ENCODE assay signal across 1 cellular context in the genomic region with DNA sequence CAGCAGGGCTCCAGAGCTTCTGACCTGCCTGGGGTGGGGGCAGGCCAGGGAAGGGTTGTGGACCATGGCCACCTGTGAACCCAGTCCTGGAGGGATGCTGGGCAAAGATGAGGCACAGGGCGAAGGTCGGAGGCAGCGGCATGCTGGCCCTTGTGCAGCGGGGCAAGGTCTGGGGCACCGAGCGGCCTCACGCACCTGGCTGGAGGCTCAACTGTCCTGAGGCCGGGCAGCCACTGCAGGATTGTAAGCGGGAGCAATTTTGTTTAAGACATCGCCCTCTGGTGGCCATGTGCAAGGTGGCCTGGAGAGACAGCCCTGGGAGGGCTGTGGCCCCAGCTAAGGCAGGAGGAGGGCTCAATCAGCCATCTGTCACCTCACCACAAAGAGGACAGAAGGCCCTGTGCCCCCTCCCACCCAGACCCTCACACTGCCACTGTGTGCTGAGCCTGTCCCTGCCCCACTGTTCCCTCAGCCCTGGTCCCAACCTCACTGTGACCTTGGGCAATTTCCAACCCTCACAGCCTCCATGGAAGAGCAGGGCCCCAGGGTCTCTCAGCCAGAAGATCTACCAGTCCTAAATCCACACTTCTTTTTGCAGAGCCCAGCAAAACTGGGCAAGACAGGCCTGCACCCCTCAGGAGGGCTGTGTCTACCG.
TF ChIP-seq lines count a peak whose summit lies in the region.

No MANE protein-coding gene starts in this region.

TF ChIP-seq in Ishikawa, 13 proteins besides CTCF, POLR2A, EP300 and RAD21 (continued from another document):
- TF ChIP-seq, protein P1, sequence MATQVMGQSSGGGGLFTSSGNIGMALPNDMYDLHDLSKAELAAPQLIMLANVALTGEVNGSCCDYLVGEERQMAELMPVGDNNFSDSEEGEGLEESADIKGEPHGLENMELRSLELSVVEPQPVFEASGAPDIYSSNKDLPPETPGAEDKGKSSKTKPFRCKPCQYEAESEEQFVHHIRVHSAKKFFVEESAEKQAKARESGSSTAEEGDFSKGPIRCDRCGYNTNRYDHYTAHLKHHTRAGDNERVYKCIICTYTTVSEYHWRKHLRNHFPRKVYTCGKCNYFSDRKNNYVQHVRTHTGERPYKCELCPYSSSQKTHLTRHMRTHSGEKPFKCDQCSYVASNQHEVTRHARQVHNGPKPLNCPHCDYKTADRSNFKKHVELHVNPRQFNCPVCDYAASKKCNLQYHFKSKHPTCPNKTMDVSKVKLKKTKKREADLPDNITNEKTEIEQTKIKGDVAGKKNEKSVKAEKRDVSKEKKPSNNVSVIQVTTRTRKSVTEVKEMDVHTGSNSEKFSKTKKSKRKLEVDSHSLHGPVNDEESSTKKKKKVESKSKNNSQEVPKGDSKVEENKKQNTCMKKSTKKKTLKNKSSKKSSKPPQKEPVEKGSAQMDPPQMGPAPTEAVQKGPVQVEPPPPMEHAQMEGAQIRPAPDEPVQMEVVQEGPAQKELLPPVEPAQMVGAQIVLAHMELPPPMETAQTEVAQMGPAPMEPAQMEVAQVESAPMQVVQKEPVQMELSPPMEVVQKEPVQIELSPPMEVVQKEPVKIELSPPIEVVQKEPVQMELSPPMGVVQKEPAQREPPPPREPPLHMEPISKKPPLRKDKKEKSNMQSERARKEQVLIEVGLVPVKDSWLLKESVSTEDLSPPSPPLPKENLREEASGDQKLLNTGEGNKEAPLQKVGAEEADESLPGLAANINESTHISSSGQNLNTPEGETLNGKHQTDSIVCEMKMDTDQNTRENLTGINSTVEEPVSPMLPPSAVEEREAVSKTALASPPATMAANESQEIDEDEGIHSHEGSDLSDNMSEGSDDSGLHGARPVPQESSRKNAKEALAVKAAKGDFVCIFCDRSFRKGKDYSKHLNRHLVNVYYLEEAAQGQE (IDR thresholded peaks at IDR 0.05; ENCODE audit: low read depth), result no peak
- TF ChIP-seq FOXM1 (IDR thresholded peaks at IDR 0.05; ENCODE audit: borderline replicate concordance, low read depth) (no peak), CEBPB (IDR thresholded peaks at IDR 0.05) (no peak), EGR1 (IDR thresholded peaks at IDR 0.05) (no peak), TCF12 (IDR thresholded peaks at IDR 0.05; ENCODE audit: low read depth) (no peak), NFIC (IDR thresholded peaks at IDR 0.05) (no peak), ZBTB7A (IDR thresholded peaks at IDR 0.05; ENCODE audit: low read depth) (no peak), YY1 (IDR thresholded peaks at IDR 0.05; ENCODE audit: low read depth) (no peak), TEAD4 (IDR thresholded peaks at IDR 0.05) (no peak), TAF1 (IDR thresholded peaks at IDR 0.05; ENCODE audit: low read depth) (no peak)
- TF ChIP-seq, protein P2, sequence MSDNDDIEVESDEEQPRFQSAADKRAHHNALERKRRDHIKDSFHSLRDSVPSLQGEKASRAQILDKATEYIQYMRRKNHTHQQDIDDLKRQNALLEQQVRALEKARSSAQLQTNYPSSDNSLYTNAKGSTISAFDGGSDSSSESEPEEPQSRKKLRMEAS (IDR thresholded peaks at IDR 0.05), result no peak
- TF ChIP-seq, protein P3, sequence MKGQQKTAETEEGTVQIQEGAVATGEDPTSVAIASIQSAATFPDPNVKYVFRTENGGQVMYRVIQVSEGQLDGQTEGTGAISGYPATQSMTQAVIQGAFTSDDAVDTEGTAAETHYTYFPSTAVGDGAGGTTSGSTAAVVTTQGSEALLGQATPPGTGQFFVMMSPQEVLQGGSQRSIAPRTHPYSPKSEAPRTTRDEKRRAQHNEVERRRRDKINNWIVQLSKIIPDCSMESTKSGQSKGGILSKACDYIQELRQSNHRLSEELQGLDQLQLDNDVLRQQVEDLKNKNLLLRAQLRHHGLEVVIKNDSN (IDR thresholded peaks at IDR 0.05), result no peak
